ENCODE assay signal across 9 cellular contexts in the genomic region with DNA sequence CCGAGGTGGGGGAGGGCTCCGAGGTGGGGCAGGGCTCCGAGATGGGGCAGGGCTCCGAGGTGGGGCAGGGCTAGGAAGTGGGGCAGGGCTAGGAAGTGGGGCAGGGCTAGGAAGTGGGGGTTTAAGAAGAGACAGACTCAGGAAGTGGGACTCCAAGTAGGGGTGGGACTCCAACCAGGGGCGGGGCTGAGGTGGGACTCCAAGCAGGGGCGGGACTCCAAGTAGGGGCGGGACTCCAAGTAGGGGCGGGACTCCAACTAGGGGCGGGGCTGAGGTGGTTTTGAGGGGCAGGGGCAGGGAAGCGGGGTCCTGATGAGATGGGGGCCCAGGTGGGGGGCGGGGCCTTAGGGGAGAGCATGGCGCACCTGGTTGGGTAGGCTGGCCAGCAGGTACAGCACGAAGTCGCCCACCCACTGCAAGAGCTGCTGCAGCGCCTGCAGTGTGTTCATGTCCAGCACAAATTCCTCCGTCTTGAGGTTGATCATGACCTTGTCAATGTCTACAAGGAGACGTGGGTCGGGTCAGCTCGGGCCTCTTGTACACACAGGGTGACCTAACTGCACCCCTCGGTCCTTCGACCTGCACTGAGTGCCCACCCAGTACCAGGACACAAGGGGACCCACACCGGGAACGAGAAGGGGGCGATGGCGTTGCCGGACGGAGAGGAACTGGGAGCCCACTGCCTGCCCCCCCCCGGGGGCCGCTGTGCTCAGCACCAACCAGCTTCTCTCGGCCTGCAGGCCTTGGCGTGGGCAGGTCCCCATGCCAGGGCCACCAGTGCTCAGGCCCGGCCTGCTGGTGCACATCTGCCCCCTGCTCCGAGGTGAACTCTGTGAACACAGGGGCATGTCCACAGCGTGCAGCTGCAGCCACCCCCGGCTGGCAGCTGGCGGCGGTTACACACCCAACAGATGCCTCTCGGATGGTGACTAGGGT. TPM values are rescaled to one million over a fixed set of nuclear protein-coding genes. Genes with fewer than 3 reads are reported as not detected.
DNase-seq lines count a peak whose midpoint lies in the region; ATAC-seq and TF ChIP-seq lines count a peak whose summit lies in the region.
"Had no signal": no experiment of that assay in that cellular context is flagged by ENCODE, and none has a peak within 500 bp of the region (broad histone marks: within the 10 kb centered on the region; RNA-seq: fewer than 3 reads in every experiment).

No MANE protein-coding gene starts in this region.

- peak; percentile 91 for DNase-seq in GM10266 (ENCODE audit: extremely low spot score)
- peak; percentile 94 for DNase-seq in OCI-LY7 (ENCODE audit: low spot score)
- DNase-seq in activated T-cell treated with anti-CD3 and anti-CD28 coated beads, Interleukin-2, amount 50 U/mL, for 4 hours = peak; percentile 52
- DNase-seq in left colon = peak; percentile 65 to 81
- DNase-seq in tibial artery = no peak
- DNase-seq in ureter (ENCODE audit: low spot score) = no peak

- no peak overlapping the region for H2AFZ ChIP-seq in OCI-LY7 (ENCODE audit: low read length)

- H3K27ac ChIP-seq in OCI-LY7 (ENCODE audit: low read depth, low read length, poor library complexity, severe bottlenecking) (peak overlapping the region; percentile 63), tibial artery (no peak overlapping the region)

- ATAC-seq in activated T-cell treated with anti-CD3 and anti-CD28 coated beads, Interleukin-2, amount 50 U/mL, for 4 hours = peak; percentile 64 to 81
- ATAC-seq in left colon (peak; percentile 61), HG02973 (IDR thresholded peaks at IDR 0.05; ENCODE audit: unreplicated experiment) (no peak), HG03159 (IDR thresholded peaks at IDR 0.05; ENCODE audit: unreplicated experiment) (no peak)

- H3K27me3 ChIP-seq in tibial artery = no peaks in the 10 kb centered on the region

- intact Hi-C loops in OCI-LY7 (cut with micrococcal nuclease; ENCODE audit: unreplicated experiment) (loop anchor here (2.0 kb wide), 1 partner anchor 19 kb away; the partner anchor contains the start of genes MED16 and RNU6-9), left colon (cut with DNase I, micrococcal nuclease) (no loop called here), tibial artery (cut with DNase I; ENCODE audit: low total_unique reads) (no loop called here)

- no peak overlapping the region for H3K4me3 Mint-ChIP-seq in activated T-cell treated with anti-CD3 and anti-CD28 coated beads, Interleukin-2, amount 50 U/mL, for 4 hours

- POLR2A ChIA-PET in OCI-LY7 (lab: Charles Lee) = interaction anchor here (0.6 kb wide), 1 partner anchor 19 kb away, joined by 3 read pairs; no protein-coding TSS in a partner anchor

- H3K36me3 ChIP-seq in OCI-LY7 (ENCODE audit: insufficient read depth, low read length) (peaks cover 31% of the 10 kb centered on the region; the same call in 1 of the 2 replicates), tibial artery (peaks cover 36 to 90% (median 63%) of the 10 kb centered on the region in 3 donors)

- no peaks in the 10 kb centered on the region for H3K9me3 Mint-ChIP-seq in activated T-cell treated with anti-CD3 and anti-CD28 coated beads, Interleukin-2, amount 50 U/mL, for 4 hours

- CTCF ChIA-PET in OCI-LY7 (lab: Charles Lee; ENCODE audit: unreplicated experiment) = no interaction called here

- no peak for TF ChIP-seq CTCF in GM10266 (IDR thresholded peaks at IDR 0.05; ENCODE audit: control insufficient read depth, insufficient read depth, low read depth, missing control alignments)
- TF ChIP-seq CTCF in OCI-LY7 (conservative IDR thresholded peaks at IDR 0.05; ENCODE audit: low read length) = no peak
- no peak for TF ChIP-seq CTCF in tibial artery (IDR thresholded peaks at IDR 0.05)

- H3K27me3 Mint-ChIP-seq in activated T-cell treated with anti-CD3 and anti-CD28 coated beads, Interleukin-2, amount 50 U/mL, for 4 hours (ENCODE audit: low read depth) = no peaks in the 10 kb centered on the region

- no peaks in the 10 kb centered on the region for H3K79me2 ChIP-seq in OCI-LY7 (ENCODE audit: insufficient read depth, low read depth, low read length)

- H3K9me2 ChIP-seq in OCI-LY7 (ENCODE audit: insufficient read depth, low read length) = no peaks in the 10 kb centered on the region

- H3K4me3 ChIP-seq in OCI-LY7 (ENCODE audit: low read depth, low read length, poor library complexity, severe bottlenecking) = peak overlapping the region; percentile 47
- no peak overlapping the region for H3K4me3 ChIP-seq in tibial artery

- H4K20me1 ChIP-seq in OCI-LY7 (ENCODE audit: insufficient read depth, low read length) = no peaks in the 10 kb centered on the region

- H3K4me1 Mint-ChIP-seq in activated T-cell treated with anti-CD3 and anti-CD28 coated beads, Interleukin-2, amount 50 U/mL, for 4 hours (ENCODE audit: low read depth) = peaks cover 12% of the 10 kb centered on the region

- H3K4me1 ChIP-seq in OCI-LY7 (ENCODE audit: insufficient read depth, low read length, poor library complexity, severe bottlenecking) (peaks cover 9% of the 10 kb centered on the region), tibial artery (peaks cover 0 to 16% (median 10%) of the 10 kb centered on the region in 4 donors)

- H3K9me3 ChIP-seq in OCI-LY7 (ENCODE audit: low read length) (no peaks in the 10 kb centered on the region), tibial artery (no peaks in the 10 kb centered on the region)

- H3K36me3 Mint-ChIP-seq in activated T-cell treated with anti-CD3 and anti-CD28 coated beads, Interleukin-2, amount 50 U/mL, for 4 hours (ENCODE audit: insufficient read depth) = peaks cover 13% of the 10 kb centered on the region

- no TSS peak for BruUV-seq in OCI-LY7 (replicated peaks; lab: Mats Ljungman, UMichigan)

- no peak overlapping the region for H3K4me2 ChIP-seq in OCI-LY7 (ENCODE audit: low read length)

RNA-seq across cellular contexts. Expression of gene CFD, which starts 13.9 kb away (rescaled TPM):
- 0.35 TPM in 1 of 2 replicates, not detected in the other for total RNA-seq in OCI-LY7 (2014; rRNA removed; shearing (Covaris generic))
- total RNA-seq in OCI-LY7 (2022) (not detected in 2 replicates), left colon (100 to 1,000 TPM in 1 of 2 donors, 10 to 100 TPM in 1; 57.0 to 136 TPM), ureter (139 TPM)
- 1 to 10 TPM in 2 of 3 donors, under 1 TPM in 1; 0.49 to 1.9 (median 1.1) TPM for total RNA-seq in activated T-cell treated with anti-CD3 and anti-CD28 coated beads, Interleukin-2, amount 50 U/mL, for 4 hours
- total RNA-seq: HT1080 had no signal

RNA-seq across cellular contexts. Expression of gene MED16, which starts 19.6 kb away (rescaled TPM):
- 12.9 and 19.1 TPM in 2 replicates for total RNA-seq in OCI-LY7 (2014; rRNA removed; shearing (Covaris generic))
- total RNA-seq in OCI-LY7 (2022) (54.3 and 61.4 TPM in 2 replicates), left colon (10 to 100 TPM; 63.1 to 70.6 TPM), ureter (63.7 TPM)
- 10 to 100 TPM; 70.4 to 73.9 (median 73.6) TPM for total RNA-seq in activated T-cell treated with anti-CD3 and anti-CD28 coated beads, Interleukin-2, amount 50 U/mL, for 4 hours

RNA-seq across cellular contexts. Expression of gene RNU6-9, which starts 19.9 kb away (rescaled TPM):
- total RNA-seq in OCI-LY7 (2014; rRNA removed; shearing (Covaris generic)) = not detected in 2 replicates
- total RNA-seq in OCI-LY7 (2022) (not detected in 2 replicates), left colon (not detected), ureter (not detected)
- total RNA-seq in activated T-cell treated with anti-CD3 and anti-CD28 coated beads, Interleukin-2, amount 50 U/mL, for 4 hours = not detected
- total RNA-seq: HT1080 had no signal

RNA-seq across cellular contexts. Expression of gene ELANE, which starts 21.2 kb away (rescaled TPM):
- not detected in 2 replicates for total RNA-seq in OCI-LY7 (2014; rRNA removed; shearing (Covaris generic))
- total RNA-seq in OCI-LY7 (2022) = not detected in 2 replicates
- total RNA-seq in activated T-cell treated with anti-CD3 and anti-CD28 coated beads, Interleukin-2, amount 50 U/mL, for 4 hours = not detected
- under 1 TPM in 1 of 2 donors, not detected in 1; 0.81 TPM for total RNA-seq in left colon
- total RNA-seq in ureter = 0.81 TPM
- total RNA-seq: HT1080 had no signal

RNA-seq across cellular contexts. Expression of gene PRTN3, which starts 32.6 kb away (rescaled TPM):
- not detected in 2 replicates for total RNA-seq in OCI-LY7 (2014; rRNA removed; shearing (Covaris generic))
- total RNA-seq in OCI-LY7 (2022) (not detected in 2 replicates), left colon (not detected), ureter (not detected)
- total RNA-seq in activated T-cell treated with anti-CD3 and anti-CD28 coated beads, Interleukin-2, amount 50 U/mL, for 4 hours = not detected
- total RNA-seq: HT1080 had no signal

Comparison
In these comparisons a context has a peak if more than half of its experiments do, and no peak if none do; other contexts are left out.
1. DNase-seq: peak in GM10266 (single experiment), OCI-LY7 (single experiment), activated T-cell treated with anti-CD3 and anti-CD28 coated beads, Interleukin-2, amount 50 U/mL, for 4 hours (single experiment) and left colon (2 of 2); none in tibial artery (0 of 2) and ureter (single experiment).
2. ATAC-seq: peak in activated T-cell treated with anti-CD3 and anti-CD28 coated beads, Interleukin-2, amount 50 U/mL, for 4 hours (2 of 2) and left colon (single experiment); none in HG02973 (single experiment) and HG03159 (single experiment).
3. RNA of gene CFD, which starts 13.9 kb away (total RNA-seq): 139 TPM in ureter (single experiment) and 57.0 to 136 TPM in left colon; 0.49 to 1.9 TPM in activated T-cell treated with anti-CD3 and anti-CD28 coated beads, Interleukin-2, amount 50 U/mL, for 4 hours and 0.35 TPM in OCI-LY7; every median in the first group is over 10 times any median in the second.